Comparison of ENCODE assay signal across 1 cellular context in genomic region chr3:55282994-55283393, GRCh38.
TF ChIP-seq lines count a peak whose summit lies in the region.

No MANE protein-coding gene starts in this region.

TF ChIP-seq in IMR-90, 13 proteins besides CTCF, POLR2A, EP300 and RAD21:
- no peak for TF ChIP-seq CHD1 (IDR thresholded peaks at IDR 0.05; ENCODE audit: low read depth, low read length)
- no peak for TF ChIP-seq NFE2L2 (IDR thresholded peaks at IDR 0.05; ENCODE audit: low read depth, low read length)
- TF ChIP-seq ELK1 (IDR thresholded peaks at IDR 0.05; ENCODE audit: borderline replicate concordance, low read depth, low read length) = no peak
- no peak for TF ChIP-seq BHLHE40 (IDR thresholded peaks at IDR 0.05; ENCODE audit: low read depth, low read length)
- TF ChIP-seq CEBPB (IDR thresholded peaks at IDR 0.05; ENCODE audit: low read depth, low read length) = no peak
- TF ChIP-seq MXI1 (IDR thresholded peaks at IDR 0.05; ENCODE audit: borderline replicate concordance, low read depth, low read length) = no peak
